8 cellular contexts compared by ENCODE assay signal in genomic region chr3:129248286-129248979, GRCh38. TPM values are rescaled to one million over a fixed set of nuclear protein-coding genes. Genes with fewer than 3 reads are reported as not detected.
DNase-seq lines count a peak whose midpoint lies in the region; FAIRE-seq and TF ChIP-seq lines count a peak whose summit lies in the region.

No MANE protein-coding gene starts in this region.

- peak overlapping the region; percentile 97 for H3K4me3 Mint-ChIP-seq in activated naive CD8-positive, alpha-beta T cell

- H4K20me1 ChIP-seq in keratinocyte (ENCODE audit: control insufficient read depth, extremely low read depth, insufficient read depth, low read length), result no peaks in the 10 kb centered on the region

- H3K9ac ChIP-seq in keratinocyte (ENCODE audit: control insufficient read depth, extremely low read depth, insufficient read depth, low read length), result peak overlapping the region; percentile 99

- peaks cover 43% of the 10 kb centered on the region for H3K79me2 ChIP-seq in keratinocyte (ENCODE audit: control insufficient read depth, insufficient read depth, low read length)

- peaks cover 6% of the 10 kb centered on the region for H3K36me3 Mint-ChIP-seq in activated naive CD8-positive, alpha-beta T cell

- H3K27me3 Mint-ChIP-seq in activated naive CD8-positive, alpha-beta T cell, result no peaks in the 10 kb centered on the region

- H3K4me3 ChIP-seq in keratinocyte (ENCODE audit: control insufficient read depth in 2 of 3, extremely low read depth in 1 of 3, insufficient read depth in 2 of 3, low read depth in 1 of 3, low read length in 3 of 3), result peak overlapping the region; percentile 84 to 100 (median 96)

- peaks cover 23% of the 10 kb centered on the region for H3K4me1 ChIP-seq in keratinocyte (ENCODE audit: control insufficient read depth, extremely low read depth, insufficient read depth, low read length)

- H3K4me2 ChIP-seq in keratinocyte (ENCODE audit: control insufficient read depth, extremely low read depth, insufficient read depth, low read depth, low read length), result peak overlapping the region; percentile 92

- H3K9me3 Mint-ChIP-seq in activated naive CD8-positive, alpha-beta T cell (ENCODE audit: low read depth), result no peaks in the 10 kb centered on the region

- peak overlapping the region; percentile 98 for H3K27ac ChIP-seq in keratinocyte (ENCODE audit: control insufficient read depth, insufficient read depth, low read length)
- H3K27ac ChIP-seq in substantia nigra (ENCODE audit: low read depth, low read length, poor library complexity, severe bottlenecking), result peak overlapping the region; percentile 82

- H3K36me3 ChIP-seq in keratinocyte (ENCODE audit: control insufficient read depth in 2 of 2, extremely low read depth in 1 of 2, insufficient read depth in 2 of 2, low read length in 2 of 2), result peaks cover 10 to 17% of the 10 kb centered on the region in 2 experiments

- no peak for FAIRE-seq in keratinocyte (lab: Jason Lieb, UNC)

- peaks cover 39% of the 10 kb centered on the region for H3K4me1 Mint-ChIP-seq in activated naive CD8-positive, alpha-beta T cell (ENCODE audit: low read depth)

- H2AFZ ChIP-seq in keratinocyte (ENCODE audit: control insufficient read depth, low read length), result peak overlapping the region; percentile 100

- no peaks in the 10 kb centered on the region for H3K9me3 ChIP-seq in keratinocyte (ENCODE audit: control insufficient read depth, low read depth, low read length)

- H3K27ac Mint-ChIP-seq in activated naive CD8-positive, alpha-beta T cell, result peak overlapping the region; percentile 93

- H3K27me3 ChIP-seq in keratinocyte (ENCODE audit: control insufficient read depth, extremely low read depth, insufficient read depth, low read length), result no peaks in the 10 kb centered on the region

- dilution Hi-C loops in keratinocyte (cut with MboI; ENCODE audit: extremely low pct_ligation_motif_present, low sequenced_read_pairs), result no loop called here

- DNase-seq in activated CD4-positive, alpha-beta T cell treated with anti-CD3 and anti-CD28 coated beads for 48 hours, result peak; percentile 17
- DNase-seq in activated CD4-positive, alpha-beta T cell treated with anti-CD3 and anti-CD28 coated beads for 1 hour, result no peak
- DNase-seq in keratinocyte (ENCODE audit: low read depth, low spot score) (no peak), substantia nigra (lab: John Stamatoyannopoulos, UW) (peak in 2 of 49 donors; percentile 10 to 28), DMS 273 (lab: John Stamatoyannopoulos, UW; ENCODE audit: unreplicated experiment) (no peak), HPDE6-E6E7 (ENCODE audit: extremely low spot score) (no peak), NCI-H82 treated with DMSO at 0.1 percent for 48 hours (lab: John Stamatoyannopoulos, UW; ENCODE audit: unreplicated experiment) (no peak)

- no peak for TF ChIP-seq CTCF in keratinocyte (optimal IDR thresholded peaks at IDR 0.05 in 1 of 3, IDR thresholded peaks at IDR 0.05 in 1 of 3, conservative IDR thresholded peaks at IDR 0.05 in 1 of 3; ENCODE audit: extremely low read depth in 1 of 3, insufficient read depth in 2 of 3, low read length in 3 of 3)

- H3K9me1 ChIP-seq in keratinocyte (ENCODE audit: control insufficient read depth, extremely low read depth, insufficient read depth, low read length), result no peaks in the 10 kb centered on the region

RNA-seq across cellular contexts. Expression of gene COPG1, which starts 1.0 kb away (rescaled TPM):
- polyA plus RNA-seq in keratinocyte, result 58.5 to 135 TPM (median 65.5 TPM) in 3 replicates
- polyA plus RNA-seq in keratinocyte (2011; ENCODE audit: low read depth), result 64.3 TPM
- 68.1 and 68.9 TPM in 2 replicates for polyA plus RNA-seq in keratinocyte (2011; cell fraction: cytosol; rRNA removed)
- 102 and 125 TPM in 2 replicates for polyA plus RNA-seq in keratinocyte (2011; cell fraction: nucleus; rRNA removed)
- polyA plus RNA-seq in keratinocyte (2012; ENCODE audit: low replicate concordance), result 91.1 and 126 TPM in 2 replicates
- polyA minus RNA-seq in keratinocyte, result 153 to 219 TPM (median 195 TPM) in 3 replicates
- 110 TPM for polyA minus RNA-seq in keratinocyte (2011; cell fraction: cytosol; rRNA and poly(A)+ RNA removed)
- 80.5 and 113 TPM in 2 replicates for polyA minus RNA-seq in keratinocyte (2011; cell fraction: nucleus; rRNA and poly(A)+ RNA removed)

RNA-seq across cellular contexts. Expression of gene HMCES, which starts 30.2 kb away (rescaled TPM):
- polyA plus RNA-seq in keratinocyte, result 36.4 to 66.4 TPM (median 54.6 TPM) in 3 replicates
- 11.3 TPM for polyA plus RNA-seq in keratinocyte (2011; ENCODE audit: low read depth)
- 39.0 and 41.1 TPM in 2 replicates for polyA plus RNA-seq in keratinocyte (2011; cell fraction: cytosol; rRNA removed)
- 43.9 and 45.5 TPM in 2 replicates for polyA plus RNA-seq in keratinocyte (2011; cell fraction: nucleus; rRNA removed)
- 39.9 and 63.3 TPM in 2 replicates for polyA plus RNA-seq in keratinocyte (2012; ENCODE audit: low replicate concordance)
- 16.7 to 31.2 TPM (median 27.3 TPM) in 3 replicates for polyA minus RNA-seq in keratinocyte
- 22.1 TPM for polyA minus RNA-seq in keratinocyte (2011; cell fraction: cytosol; rRNA and poly(A)+ RNA removed)
- polyA minus RNA-seq in keratinocyte (2011; cell fraction: nucleus; rRNA and poly(A)+ RNA removed), result 8.9 and 21.1 TPM in 2 replicates
